ENCODE assay signal across 9 cellular contexts in genomic region chr6:44250067-44250717, GRCh38. TPM values are rescaled to one million over a fixed set of nuclear protein-coding genes. Genes with fewer than 3 reads are reported as not detected.
DNase-seq lines count a peak whose midpoint lies in the region; TF ChIP-seq lines count a peak whose summit lies in the region.
"Had no signal": no experiment of that assay in that cellular context is flagged by ENCODE, and none has a peak within 500 bp of the region (broad histone marks: within the 10 kb centered on the region; RNA-seq: fewer than 3 reads in every experiment).

No MANE protein-coding gene starts in this region.

- H3K9me2 ChIP-seq in MM.1S (replicated peaks; ENCODE audit: insufficient read depth, low read length) = no peaks in the 10 kb centered on the region

- peak overlapping the region; percentile 39; the same call in 1 of the 2 replicates for H3K4me2 ChIP-seq in MM.1S (ENCODE audit: low read depth, low read length)

- peaks cover 82% of the 10 kb centered on the region for H3K36me3 ChIP-seq in BE2C
- peaks cover 20% of the 10 kb centered on the region for H3K36me3 ChIP-seq in MM.1S (replicated peaks; ENCODE audit: insufficient read depth, low read length)

- H4K20me1 ChIP-seq in MM.1S (ENCODE audit: insufficient read depth, low read length) = peaks cover 69% of the 10 kb centered on the region

- peaks cover 83% of the 10 kb centered on the region for H3F3A ChIP-seq in MM.1S (ENCODE audit: insufficient read depth, low read length)

- H3K4me3 ChIP-seq in BE2C (ENCODE audit: low read depth, low read length) = peak overlapping the region; percentile 94
- H3K4me3 ChIP-seq in MM.1S (ENCODE audit: low read length) = no peak overlapping the region
- H3K4me3 ChIP-seq: cardiac muscle cell had no signal

- no peak overlapping the region for H3K9ac ChIP-seq in MM.1S (ENCODE audit: low read length)

- no peak overlapping the region for H2AFZ ChIP-seq in MM.1S (ENCODE audit: low read length)

- H3K27ac ChIP-seq in MM.1S (ENCODE audit: low read length) (no peak overlapping the region), epithelial cell of prostate (peak overlapping the region; percentile 91), substantia nigra (ENCODE audit: low read depth, low read length, poor library complexity, severe bottlenecking) (no peak overlapping the region)

- DNase-seq in BE2C (no peak), MM.1S (no peak), epithelial cell of prostate (ENCODE audit: low read depth, low spot score) (no peak), substantia nigra (lab: John Stamatoyannopoulos, UW) (no peak), head of caudate nucleus (no peak)
- DNase-seq in effector CD8-positive, alpha-beta T cell (lab: John Stamatoyannopoulos, UW) = no peak
- DNase-seq: NCI-H69, occipital lobe had no signal

- H3K9me3 ChIP-seq in BE2C = no peaks in the 10 kb centered on the region
- no peaks in the 10 kb centered on the region for H3K9me3 ChIP-seq in MM.1S (replicated peaks; ENCODE audit: insufficient read depth, low read length)

- H3K4me1 ChIP-seq in BE2C (peaks cover 8% of the 10 kb centered on the region), MM.1S (ENCODE audit: low read length) (peaks cover 42% of the 10 kb centered on the region)

- H3K79me2 ChIP-seq in MM.1S (ENCODE audit: low read length) = peaks cover 84% of the 10 kb centered on the region

- intact Hi-C loops in head of caudate nucleus (cut with DNase I) = no loop called here

- H3K27me3 ChIP-seq in BE2C = no peaks in the 10 kb centered on the region
- H3K27me3 ChIP-seq in MM.1S (replicated peaks; ENCODE audit: insufficient read depth, low read length) = no peaks in the 10 kb centered on the region
- H3K27me3 ChIP-seq: cardiac muscle cell had no signal

- TF ChIP-seq CTCF in BE2C (IDR thresholded peaks at IDR 0.05; ENCODE audit: low read depth, low read length) (no peak), MM.1S (IDR thresholded peaks at IDR 0.05; ENCODE audit: low read length) (no peak)

RNA-seq across cellular contexts. Expression of gene HSP90AB1, which starts 3.3 kb away (rescaled TPM):
- 666 TPM for polyA plus RNA-seq in BE2C (2012; ENCODE audit: insufficient read depth, insufficient read length, low read depth)

RNA-seq across cellular contexts. Expression of gene SLC35B2, which starts 7.1 kb away (rescaled TPM):
- 111 TPM for polyA plus RNA-seq in BE2C (2012; ENCODE audit: insufficient read depth, insufficient read length, low read depth)

RNA-seq across cellular contexts. Expression of gene NFKBIE, which starts 15.2 kb away (rescaled TPM):
- polyA plus RNA-seq in BE2C (2012; ENCODE audit: insufficient read depth, insufficient read length, low read depth) = 26.2 TPM

RNA-seq across cellular contexts. Expression of gene TMEM151B, which starts 20.1 kb away (rescaled TPM):
- polyA plus RNA-seq in BE2C (2012; ENCODE audit: insufficient read depth, insufficient read length, low read depth) = 8.0 TPM

RNA-seq across cellular contexts. Expression of gene SLC29A1, which starts 26.8 kb away (rescaled TPM):
- polyA plus RNA-seq in BE2C (2012; ENCODE audit: insufficient read depth, insufficient read length, low read depth) = 184 TPM
